ENCODE assay signal across 10 cellular contexts in genomic region chr17:64115871-64116534, GRCh38. TPM values are rescaled to one million over a fixed set of nuclear protein-coding genes. Genes with fewer than 3 reads are reported as not detected.
DNase-seq lines count a peak whose midpoint lies in the region; ATAC-seq and TF ChIP-seq lines count a peak whose summit lies in the region.
"Had no signal": no experiment of that assay in that cellular context is flagged by ENCODE, and none has a peak within 500 bp of the region (broad histone marks: within the 10 kb centered on the region; RNA-seq: fewer than 3 reads in every experiment).

No MANE protein-coding gene starts in this region.

- H3K27ac ChIP-seq in left ventricle myocardium inferior (replicated peaks) (no peak overlapping the region), upper lobe of right lung (peak overlapping the region; percentile 49)

- H3K27me3 ChIP-seq in left ventricle myocardium inferior (ENCODE audit: low read depth), result no peaks in the 10 kb centered on the region
- H3K27me3 ChIP-seq in upper lobe of right lung, result no peaks in the 10 kb centered on the region

- ATAC-seq in Right ventricle myocardium superior (ENCODE audit: poor library complexity) (peak; percentile 38), T-helper 17 cell (peak; percentile 83), upper lobe of right lung (no peak), GM19463 (IDR thresholded peaks at IDR 0.05; ENCODE audit: unreplicated experiment) (no peak)

- H3K4me3 Mint-ChIP-seq in T-helper 17 cell, result peak overlapping the region; percentile 71

- peaks cover 4% of the 10 kb centered on the region for H3K36me3 Mint-ChIP-seq in T-helper 17 cell (ENCODE audit: low read depth)

- H3K4me1 ChIP-seq in left ventricle myocardium inferior (peaks cover 36% of the 10 kb centered on the region), upper lobe of right lung (peaks cover 64% of the 10 kb centered on the region)

- H3K9me3 ChIP-seq in left ventricle myocardium inferior (replicated peaks), result no peaks in the 10 kb centered on the region
- H3K9me3 ChIP-seq in T-helper 17 cell (ENCODE audit: control insufficient read depth, low read length, poor library complexity, severe bottlenecking), result no peaks in the 10 kb centered on the region
- H3K9me3 ChIP-seq in upper lobe of right lung, result no peaks in the 10 kb centered on the region

- H3K27ac Mint-ChIP-seq in T-helper 17 cell, result peak overlapping the region; percentile 84

- H3K4me3 ChIP-seq in left ventricle myocardium inferior, result no peak overlapping the region
- no peak overlapping the region for H3K4me3 ChIP-seq in fibroblast of mammary gland (ENCODE audit: control insufficient read depth, low read depth, low read length)
- H3K4me3 ChIP-seq in upper lobe of right lung, result no peak overlapping the region

- intact Hi-C loops in Right ventricle myocardium superior (cut with DNase I), result no loop called here
- intact Hi-C loops in left ventricle myocardium inferior (cut with micrococcal nuclease), result no loop called here
- intact Hi-C loops in upper lobe of right lung (cut with DNase I), result no loop called here

- peaks cover 43% of the 10 kb centered on the region for H3K4me1 Mint-ChIP-seq in T-helper 17 cell

- DNase-seq in Right ventricle myocardium superior, result no peak
- DNase-seq in left ventricle myocardium inferior, result no peak
- DNase-seq in T-helper 17 cell, result no peak
- DNase-seq in fibroblast of mammary gland (ENCODE audit: low read depth), result peak; percentile 92
- DNase-seq in upper lobe of right lung, result no peak
- DNase-seq in COR-L47 (lab: John Stamatoyannopoulos, UW), result no peak
- no peak for DNase-seq in amygdala (lab: John Stamatoyannopoulos, UW)
- DNase-seq: mesendoderm, NCI-H446 had no signal

- H3K36me3 ChIP-seq in left ventricle myocardium inferior (no peaks in the 10 kb centered on the region), upper lobe of right lung (no peaks in the 10 kb centered on the region)

- TF ChIP-seq CTCF in left ventricle myocardium inferior (IDR thresholded peaks at IDR 0.05; ENCODE audit: borderline replicate concordance) (no peak), fibroblast of mammary gland (conservative IDR thresholded peaks at IDR 0.05; ENCODE audit: control insufficient read depth, insufficient read depth, low read depth, low read length) (no peak), upper lobe of right lung (IDR thresholded peaks at IDR 0.05) (no peak)

- H3K27me3 Mint-ChIP-seq in T-helper 17 cell, result no peaks in the 10 kb centered on the region

RNA-seq across cellular contexts. Expression of gene ERN1, which starts 13.9 kb away (rescaled TPM):
- total RNA-seq in Right ventricle myocardium superior, result 6.7 TPM
- 9.3 TPM for total RNA-seq in left ventricle myocardium inferior
- 100 to 1,000 TPM; 185 to 196 TPM for total RNA-seq in T-helper 17 cell
- total RNA-seq in upper lobe of right lung, result 52.6 TPM

Comparison
In these comparisons a context has a peak if more than half of its experiments do, and no peak if none do; other contexts are left out.
1. ATAC-seq: peak in Right ventricle myocardium superior (single experiment) and T-helper 17 cell (single experiment); none in upper lobe of right lung (single experiment) and GM19463 (single experiment).